Comparison of ENCODE assay signal across 9 cellular contexts in the genomic region with DNA sequence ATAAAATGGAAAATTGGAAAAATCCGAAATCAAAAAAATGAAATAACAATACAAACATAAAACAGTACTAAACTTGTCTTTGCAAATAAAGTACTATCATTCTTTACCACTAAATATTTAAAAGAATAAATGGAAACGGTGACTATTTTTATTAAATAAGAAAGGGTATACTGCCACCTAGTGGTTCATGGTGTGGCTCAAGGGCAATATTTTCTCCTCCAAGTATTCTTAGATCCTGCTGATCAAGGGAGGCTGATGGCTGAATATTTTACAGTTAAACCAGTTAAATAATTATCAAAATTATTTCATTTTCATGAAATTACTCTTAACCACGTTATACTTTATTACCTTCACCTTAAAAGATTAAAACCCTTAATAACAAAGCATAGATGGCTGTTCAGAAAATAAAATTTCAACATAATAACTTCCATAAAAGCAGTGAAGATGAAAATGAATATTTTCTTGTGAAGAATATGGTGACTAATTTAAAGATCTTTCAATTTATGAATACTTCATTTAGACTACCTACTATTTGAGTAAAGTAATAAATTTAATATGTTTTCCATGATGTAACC.
DNase-seq lines count a peak whose midpoint lies in the region; ATAC-seq and TF ChIP-seq lines count a peak whose summit lies in the region.
"Had no signal": no experiment of that assay in that cellular context is flagged by ENCODE, and none has a peak within 500 bp of the region (broad histone marks: within the 10 kb centered on the region; RNA-seq: fewer than 3 reads in every experiment).

No MANE protein-coding gene starts in this region.

- H3K27ac ChIP-seq in GM23338 (ENCODE audit: low read depth) = no peak overlapping the region

- no peaks in the 10 kb centered on the region; the same call in 2 of the 3 replicates for H3K9me3 Mint-ChIP-seq in GM23338
- H3K9me3 Mint-ChIP-seq: T-helper 1 cell treated with Interleukin-12 subunit alpha and Interleukin-12 subunit beta and Interleukin-4 antibody, amounts not matched to agents 30 μg/mL and 1 μg/mL, for 36 hours had no signal

- H3K4me1 Mint-ChIP-seq in GM23338 = no peaks in the 10 kb centered on the region

- H4K20me1 ChIP-seq in GM23338 (replicated peaks; ENCODE audit: insufficient read depth) = no peaks in the 10 kb centered on the region

- H3K4me3 ChIP-seq in GM23338 (no peak overlapping the region), WI38 (ENCODE audit: low read depth, low read length) (no peak overlapping the region)

- H3K27me3 ChIP-seq in GM23338 (ENCODE audit: insufficient read depth) = no peaks in the 10 kb centered on the region

- no peak overlapping the region for H3K4me3 Mint-ChIP-seq in GM23338
- H3K4me3 Mint-ChIP-seq: T-helper 1 cell treated with Interleukin-12 subunit alpha and Interleukin-12 subunit beta and Interleukin-4 antibody, amounts not matched to agents 30 μg/mL and 1 μg/mL, for 36 hours had no signal

- no peaks in the 10 kb centered on the region for H3F3A ChIP-seq in GM23338 (replicated peaks; ENCODE audit: low read depth)

- H3K9me2 ChIP-seq in GM23338 (ENCODE audit: insufficient read depth) = no peaks in the 10 kb centered on the region

- H3K27me3 Mint-ChIP-seq in GM23338 (ENCODE audit: insufficient read depth, low read depth, poor library complexity) = no peaks in the 10 kb centered on the region

- no peak for ATAC-seq in GM23338
- no peak for ATAC-seq in HG02870 (IDR thresholded peaks at IDR 0.05; ENCODE audit: unreplicated experiment)
- no peak for ATAC-seq in GM21367 (IDR thresholded peaks at IDR 0.05; ENCODE audit: unreplicated experiment)

- no peak overlapping the region for H2AFZ ChIP-seq in GM23338

- H3K79me2 ChIP-seq in GM23338 (replicated peaks; ENCODE audit: insufficient read depth) = no peaks in the 10 kb centered on the region

- peak; percentile 25 for DNase-seq in COLO829 (ENCODE audit: low spot score)
- peak; percentile 76 for DNase-seq in GM23338 (ENCODE audit: low spot score)
- peak; percentile 55 for DNase-seq in NCI-H2171 (lab: John Stamatoyannopoulos, UW)
- peak; percentile 11 for DNase-seq in hepatic stellate cell (ENCODE audit: low spot score)
- DNase-seq in stromal cell of bone marrow (ENCODE audit: low read depth) = peak; percentile 10

- H3K27ac Mint-ChIP-seq in GM23338 = no peak overlapping the region
- H3K27ac Mint-ChIP-seq: T-helper 1 cell treated with Interleukin-12 subunit alpha and Interleukin-12 subunit beta and Interleukin-4 antibody, amounts not matched to agents 30 μg/mL and 1 μg/mL, for 36 hours had no signal

- TF ChIP-seq CTCF in GM23338 (conservative IDR thresholded peaks at IDR 0.05; ENCODE audit: low read depth in 2 of 2) = peak; percentile 50 to 85
- peak; percentile 32; the same call in 1 of the 2 replicates for TF ChIP-seq CTCF in WI38 (IDR thresholded peaks at IDR 0.05; ENCODE audit: low read depth, low read length)

- H3K36me3 Mint-ChIP-seq in GM23338 (ENCODE audit: low read depth) = no peaks in the 10 kb centered on the region

- H3K4me2 ChIP-seq in GM23338 = no peak overlapping the region

- H3K36me3 ChIP-seq in GM23338 (ENCODE audit: insufficient read depth) = no peaks in the 10 kb centered on the region

- H3K4me1 ChIP-seq in GM23338 (ENCODE audit: insufficient read depth) = no peaks in the 10 kb centered on the region

TF ChIP-seq in GM23338, 12 proteins besides CTCF, POLR2A, EP300 and RAD21:
- no peak for TF ChIP-seq ZNF114 (CRISPR knock-in tag; IDR thresholded peaks at IDR 0.05)

Comparison
In these comparisons a context has a peak if more than half of its experiments do, and no peak if none do; other contexts are left out.
1. DNase-seq: peak in every context shown above with its lines; median percentile 76 in GM23338; 55 in NCI-H2171; 25 in COLO829; 11 in hepatic stellate cell; 10 in stromal cell of bone marrow.